In the genomic region with DNA sequence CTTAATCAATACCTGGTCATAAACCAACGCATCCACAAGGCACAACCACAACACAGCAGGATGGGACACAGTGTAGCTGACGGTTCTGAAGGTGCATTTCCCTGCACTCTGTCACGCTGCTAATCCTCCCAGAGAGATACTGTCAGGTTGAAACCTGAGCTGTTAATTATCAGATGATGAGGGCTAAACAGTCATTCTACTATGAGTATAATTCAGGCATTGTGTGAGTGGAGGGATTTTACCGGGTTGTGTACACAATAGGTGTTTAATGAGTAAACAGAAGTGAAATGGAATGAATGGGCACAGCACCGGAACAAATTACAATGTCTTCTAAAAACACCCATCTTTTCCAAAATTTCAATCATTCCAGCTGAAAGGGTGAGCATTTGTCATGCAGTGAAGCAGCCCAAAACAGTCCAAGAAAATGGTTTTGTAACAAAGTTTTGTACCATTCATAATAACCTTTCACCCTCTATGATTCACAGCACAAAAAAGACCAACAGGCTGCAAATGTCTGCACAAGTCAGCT, we compare ENCODE assay signal across 13 cellular contexts.
DNase-seq lines count a peak whose midpoint lies in the region; ATAC-seq, FAIRE-seq and TF ChIP-seq lines count a peak whose summit lies in the region.
"Had no signal": no experiment of that assay in that cellular context is flagged by ENCODE, and none has a peak within 500 bp of the region (broad histone marks: within the 10 kb centered on the region; RNA-seq: fewer than 3 reads in every experiment).

No MANE protein-coding gene starts in this region.

- no peaks in the 10 kb centered on the region for H4K20me1 ChIP-seq in neural progenitor cell (ENCODE audit: low read depth)

- H3K27ac Mint-ChIP-seq in neural progenitor cell: no peak overlapping the region
- H3K27ac Mint-ChIP-seq: activated T-helper 1 cell treated with anti-CD3 and anti-CD28 coated beads, Interleukin-12 subunit alpha, Interleukin-12 subunit beta, Interleukin-2, Interleukin-4 antibody, amounts not matched to agents 30 ng/mL and 10 ng/mL and 1 ng/mL, durations not matched to agents 14 hours and 24 hours and 36 hours; nephron had no signal

- H3K27me3 ChIP-seq in WERI-Rb-1 (ENCODE audit: insufficient read depth, low read depth, severe bottlenecking): no peaks in the 10 kb centered on the region
- no peaks in the 10 kb centered on the region for H3K27me3 ChIP-seq in neural progenitor cell
- no peaks in the 10 kb centered on the region for H3K27me3 ChIP-seq in H7 (ENCODE audit: control insufficient read depth, insufficient read depth, low read length)

- H3K4me2 ChIP-seq in neural progenitor cell: peak overlapping the region; percentile 43

- H3K36me3 ChIP-seq in HEK293 (ENCODE audit: control insufficient read depth in 2 of 2, insufficient read depth in 1 of 2, low read length in 2 of 2) (no peaks in the 10 kb centered on the region), WERI-Rb-1 (no peaks in the 10 kb centered on the region), neural progenitor cell (peaks cover 4% of the 10 kb centered on the region), H7 (replicated peaks; ENCODE audit: control insufficient read depth, insufficient read depth, low read length) (no peaks in the 10 kb centered on the region)

- POLR2A ChIA-PET in HEK293 (lab: Yijun Ruan, JAX): no interaction called here

- H2AFZ ChIP-seq in neural progenitor cell (replicated peaks): no peak overlapping the region

- H3K9me3 ChIP-seq in HEK293 (ENCODE audit: control insufficient read depth, insufficient read depth, low read depth, low read length) (no peaks in the 10 kb centered on the region), WERI-Rb-1 (ENCODE audit: severe bottlenecking) (no peaks in the 10 kb centered on the region), neural progenitor cell (ENCODE audit: low read depth) (no peaks in the 10 kb centered on the region)

- H3K4me1 Mint-ChIP-seq in neural progenitor cell: no peaks in the 10 kb centered on the region
- H3K4me1 Mint-ChIP-seq: nephron had no signal

- peaks cover 10% of the 10 kb centered on the region for H3F3A ChIP-seq in neural progenitor cell (ENCODE audit: low read depth)

- H3K4me1 ChIP-seq in HEK293 (ENCODE audit: control insufficient read depth, insufficient read depth, low read length) (no peaks in the 10 kb centered on the region; the same call in 1 of the 2 replicates), neural progenitor cell (peaks cover 12% of the 10 kb centered on the region)

- peaks cover 6% of the 10 kb centered on the region for H3K36me3 Mint-ChIP-seq in neural progenitor cell

- DNase-seq in NCI-H2107 treated with DMSO at 0.1 percent for 48 hours (lab: John Stamatoyannopoulos, UW; ENCODE audit: unreplicated experiment): peak; percentile 77
- DNase-seq in WERI-Rb-1: peak; percentile 49
- peak; percentile 36 for DNase-seq in neural progenitor cell (ENCODE audit: low spot score)
- no peak for DNase-seq in HTR-8/SVneo (ENCODE audit: insufficient read length, low spot score)
- no peak for DNase-seq in putamen (ENCODE audit: low spot score)
- DNase-seq in H7: no peak
- DNase-seq: NCI-H226; stimulated activated CD4-positive, alpha-beta T cell treated with anti-CD3 and anti-CD28 coated beads, Interleukin-15, amount 100 ng/mL, for 24 hours had no signal

- H3K4me3 Mint-ChIP-seq in neural progenitor cell: no peak overlapping the region
- H3K4me3 Mint-ChIP-seq: activated T-helper 1 cell treated with anti-CD3 and anti-CD28 coated beads, Interleukin-12 subunit alpha, Interleukin-12 subunit beta, Interleukin-2, Interleukin-4 antibody, amounts not matched to agents 30 ng/mL and 10 ng/mL and 1 ng/mL, durations not matched to agents 14 hours and 24 hours and 36 hours; nephron had no signal

- CTCF ChIA-PET in HEK293 (lab: Yijun Ruan, JAX): interaction anchor here (0.7 to 0.9 kb wide), 2 partner anchors 72 to 300 kb away, joined by 3 read pairs; no protein-coding TSS in a partner anchor

- peaks cover 3% of the 10 kb centered on the region for H3K27me3 Mint-ChIP-seq in neural progenitor cell (ENCODE audit: insufficient read depth, low read depth)

- H3K4me3 ChIP-seq in HEK293 (ENCODE audit: low read depth, low read length) (no peak overlapping the region), WERI-Rb-1 (ENCODE audit: low read depth, low read length) (no peak overlapping the region), neural progenitor cell (no peak overlapping the region), H7 (ENCODE audit: insufficient read depth, low read depth, low read length) (no peak overlapping the region)

- H3K9ac ChIP-seq in neural progenitor cell: no peak overlapping the region

- TF ChIP-seq CTCF in HEK293 (tag by site-specific recombination; IDR thresholded peaks at IDR 0.05) (no peak), WERI-Rb-1 (IDR thresholded peaks at IDR 0.05; ENCODE audit: low read depth, low read length) (no peak), neural progenitor cell (IDR thresholded peaks at IDR 0.05) (no peak)

- no peak overlapping the region for H3K27ac ChIP-seq in HEK293 (ENCODE audit: extremely low read depth, low read depth, low read length)
- no peak overlapping the region for H3K27ac ChIP-seq in WERI-Rb-1
- peak overlapping the region; percentile 34 for H3K27ac ChIP-seq in neural progenitor cell

- no peak for FAIRE-seq in HTR-8/SVneo (lab: Jason Lieb, UNC)
- FAIRE-seq: keratinocyte had no signal

- H3K9me3 Mint-ChIP-seq in neural progenitor cell: no peaks in the 10 kb centered on the region
- H3K9me3 Mint-ChIP-seq: activated T-helper 1 cell treated with anti-CD3 and anti-CD28 coated beads, Interleukin-12 subunit alpha, Interleukin-12 subunit beta, Interleukin-2, Interleukin-4 antibody, amounts not matched to agents 30 ng/mL and 10 ng/mL and 1 ng/mL, durations not matched to agents 14 hours and 24 hours and 36 hours; nephron had no signal

- H3K79me2 ChIP-seq in neural progenitor cell (ENCODE audit: low read depth): no peaks in the 10 kb centered on the region

- ATAC-seq in HG03378 (IDR thresholded peaks at IDR 0.05; ENCODE audit: unreplicated experiment): no peak

TF ChIP-seq in HEK293, 187 proteins besides CTCF, POLR2A, EP300 and RAD21:
- TF ChIP-seq SP7 (tag by site-specific recombination; IDR thresholded peaks at IDR 0.05): peak; percentile 75
- TF ChIP-seq ZNF473 (tag by site-specific recombination; IDR thresholded peaks at IDR 0.05): no peak
- TF ChIP-seq FEZF1 (tag by site-specific recombination; IDR thresholded peaks at IDR 0.05): 0 out of 2 replicates have a peak, but pooled peaks have one; percentile 8

Comparison
In these comparisons a context has a peak if more than half of its experiments do, and no peak if none do; other contexts are left out.
1. DNase-seq: peak in NCI-H2107 treated with DMSO at 0.1 percent for 48 hours (single experiment), WERI-Rb-1 (single experiment) and neural progenitor cell (single experiment); none in HTR-8/SVneo (single experiment), putamen (single experiment) and H7 (single experiment).